ENCODE assay signal across 10 cellular contexts in genomic region chr22:38213319-38214247, GRCh38. TPM values are rescaled to one million over a fixed set of nuclear protein-coding genes. Genes with fewer than 3 reads are reported as not detected.
DNase-seq lines count a peak whose midpoint lies in the region; ATAC-seq and TF ChIP-seq lines count a peak whose summit lies in the region.
"Had no signal": no experiment of that assay in that cellular context is flagged by ENCODE, and none has a peak within 500 bp of the region (broad histone marks: within the 10 kb centered on the region; RNA-seq: fewer than 3 reads in every experiment).

No MANE protein-coding gene starts in this region.

- H3K4me2 ChIP-seq in H9 (ENCODE audit: insufficient read depth, insufficient read length, low read length): peak overlapping the region; percentile 30

- H3K27me3 Mint-ChIP-seq in H9 (ENCODE audit: low read depth): peaks cover 22% of the 10 kb centered on the region
- no peaks in the 10 kb centered on the region for H3K27me3 Mint-ChIP-seq in activated B cell treated with CpG ODN at 0.5 μM for 24 hours

- CTCF ChIA-PET in A673 (lab: Charles Lee): no interaction called here
- CTCF ChIA-PET in activated B cell treated with CpG ODN at 0.5 μM for 24 hours (lab: Charles Lee): interaction anchor here (0.9 to 1.2 kb wide), 3 partner anchors 98 to 358 kb away, joined by 3 to 6 read pairs (median 6); no protein-coding TSS in a partner anchor

- H3K4me3 ChIP-seq in A673 (ENCODE audit: low read depth, low read length, poor library complexity, severe bottlenecking) (peak overlapping the region; percentile 29), mucosa of descending colon (no peak overlapping the region), lower leg skin (ENCODE audit: low read depth, poor library complexity, severe bottlenecking) (no peak overlapping the region)

- no peak overlapping the region for H2BK12ac ChIP-seq in H9 (ENCODE audit: insufficient read length, low read depth, low read length)

- H4K91ac ChIP-seq in H9 (ENCODE audit: insufficient read length, low read depth, low read length): no peak overlapping the region

- no peak overlapping the region for H3K23ac ChIP-seq in H9 (ENCODE audit: insufficient read length, low read depth, low read length)

- H3K79me2 ChIP-seq in H9 (ENCODE audit: insufficient read depth, low read length): no peaks in the 10 kb centered on the region

- intact Hi-C loops in A673 (cut with micrococcal nuclease; ENCODE audit: unreplicated experiment): no loop called here
- intact Hi-C loops in activated B cell treated with CpG ODN at 0.5 μM for 24 hours (cut with micrococcal nuclease): loop anchor here (1.0 to 5.0 kb wide), 4 partner anchors 11 to 357 kb away; partner anchors contain the start of genes BAIAP2L2, DMC1 and PLA2G6
- intact Hi-C loops in mucosa of descending colon (cut with DNase I, micrococcal nuclease): no loop called here
- intact Hi-C loops in lower leg skin (cut with DNase I; ENCODE audit: low total_unique reads): loop anchor here (10.0 kb wide), 1 partner anchor 99 kb away; the partner anchor contains the start of gene BAIAP2L2

- peaks cover 4 to 8% (median 6%) of the 10 kb centered on the region in 3 experiments for H3K36me3 Mint-ChIP-seq in H9 (ENCODE audit: insufficient read depth in 1 of 3, low read depth in 3 of 3)
- H3K36me3 Mint-ChIP-seq in activated B cell treated with CpG ODN at 0.5 μM for 24 hours (ENCODE audit: low read depth): no peaks in the 10 kb centered on the region

- H3K9me3 Mint-ChIP-seq in H9 (peaks cover 0 to 2% of the 10 kb centered on the region in 2 experiments; a peak in 1 of 5 replicates), activated B cell treated with CpG ODN at 0.5 μM for 24 hours (no peaks in the 10 kb centered on the region)

- no peak for ATAC-seq in activated B cell treated with CpG ODN at 0.5 μM for 24 hours (ENCODE audit: low read depth)
- ATAC-seq in mucosa of descending colon: peak; percentile 1

- no peak overlapping the region for H4K5ac ChIP-seq in H9 (ENCODE audit: insufficient read length, low read depth, low read length)

- H3K9ac ChIP-seq in H9 (ENCODE audit: extremely low read depth, insufficient read length, low read length): no peak overlapping the region

- POLR2A ChIA-PET in A673 (lab: Charles Lee; ENCODE audit: low non-redundant PET) (no interaction called here), activated B cell treated with CpG ODN at 0.5 μM for 24 hours (lab: Charles Lee) (interaction anchor here (0.8 to 2.5 kb wide), 2 partner anchors 11 to 32 kb away, joined by 4 to 9 read pairs; partner anchors contain the start of genes MAFF and PLA2G6)

- H3K27me3 ChIP-seq in A673 (replicated peaks; ENCODE audit: insufficient read depth, low read depth, low read length, poor library complexity) (no peaks in the 10 kb centered on the region), H9 (ENCODE audit: insufficient read depth, low read length) (no peaks in the 10 kb centered on the region; the same call in 1 of the 2 replicates)

- H2AFZ ChIP-seq in H9 (ENCODE audit: low read length): no peak overlapping the region

- H2AK5ac ChIP-seq in H9 (ENCODE audit: insufficient read length, low read length): no peak overlapping the region

- no peak for TF ChIP-seq POLR2A in lower leg skin (IDR thresholded peaks at IDR 0.05)

- DNase-seq in A673 (ENCODE audit: low spot score) (no peak), H9 (no peak), activated B cell treated with CpG ODN at 0.5 μM for 24 hours (no peak), mucosa of descending colon (no peak), inferior parietal cortex (ENCODE audit: extremely low spot score) (no peak), lower leg skin (ENCODE audit: low spot score in 2 of 2) (no peak)
- no peak for DNase-seq in stimulated activated CD4-positive, alpha-beta T cell treated with anti-CD3 and anti-CD28 coated beads, Interleukin-1b, Interleukin-23, amount 100 ng/mL, for 48 hours
- no peak for DNase-seq in activated CD4-positive, alpha-beta T cell treated with anti-CD3 and anti-CD28 coated beads for 1 hour
- DNase-seq: stimulated activated CD4-positive, alpha-beta T cell treated with anti-CD3 and anti-CD28 coated beads, Interleukin-2, amount 100 ng/mL, for 24 hours had no signal

- no peak overlapping the region for H3K27ac Mint-ChIP-seq in H9
- H3K27ac Mint-ChIP-seq in activated B cell treated with CpG ODN at 0.5 μM for 24 hours: no peak overlapping the region

- no peaks in the 10 kb centered on the region for H3K9me3 ChIP-seq in A673 (ENCODE audit: low read depth, low read length, poor library complexity, severe bottlenecking)
- H3K9me3 ChIP-seq in H9 (ENCODE audit: control insufficient read depth, low read depth, low read length): no peaks in the 10 kb centered on the region
- H3K9me3 ChIP-seq in mucosa of descending colon: no peaks in the 10 kb centered on the region

- H3T11ph ChIP-seq in H9 (ENCODE audit: low read length): no peak overlapping the region

- H3K27ac ChIP-seq in A673 (ENCODE audit: low read depth, low read length, poor library complexity, severe bottlenecking): no peak overlapping the region
- no peak overlapping the region for H3K27ac ChIP-seq in H9 (ENCODE audit: insufficient read length, low read depth, low read length)
- H3K27ac ChIP-seq: HL-60 had no signal

- H3K4ac ChIP-seq in H9 (ENCODE audit: low read depth, low read length): no peak overlapping the region

- H3K79me1 ChIP-seq in H9 (ENCODE audit: insufficient read depth, low read depth, low read length, poor library complexity, severe bottlenecking): no peaks in the 10 kb centered on the region

- no peak overlapping the region for H2BK5ac ChIP-seq in H9 (ENCODE audit: insufficient read length, low read length)

- H3K14ac ChIP-seq in H9 (ENCODE audit: insufficient read depth, low read length): no peak overlapping the region

- no peak overlapping the region for H2BK20ac ChIP-seq in H9 (ENCODE audit: low read depth, low read length, poor library complexity, severe bottlenecking)

- H4K8ac ChIP-seq in H9 (replicated peaks; ENCODE audit: insufficient read length, low read depth, low read length): no peak overlapping the region

- TF ChIP-seq CTCF in A673 (conservative IDR thresholded peaks at IDR 0.05; ENCODE audit: low read depth, low read length) (no peak), H9 (conservative IDR thresholded peaks at IDR 0.05) (no peak), activated B cell treated with CpG ODN at 0.5 μM for 24 hours (IDR thresholded peaks at IDR 0.05) (no peak), mucosa of descending colon (IDR thresholded peaks at IDR 0.05) (no peak), lower leg skin (IDR thresholded peaks at IDR 0.05) (no peak)

- peaks cover 11% of the 10 kb centered on the region for H3K4me1 ChIP-seq in A673 (ENCODE audit: insufficient read depth, low read length, poor library complexity, severe bottlenecking)
- H3K4me1 ChIP-seq in H9 (ENCODE audit: insufficient read depth, low read length): peaks cover 4% of the 10 kb centered on the region; the same call in 1 of the 2 replicates
- peaks cover 13% of the 10 kb centered on the region for H3K4me1 ChIP-seq in mucosa of descending colon (ENCODE audit: low read depth)

- H3K18ac ChIP-seq in H9 (ENCODE audit: insufficient read length, low read depth, low read length): no peak overlapping the region

- no peak overlapping the region for H2BK120ac ChIP-seq in H9 (ENCODE audit: low read depth, low read length, poor library complexity, severe bottlenecking)

- H3K4me3 Mint-ChIP-seq in H9: peak overlapping the region; percentile 52 to 77; a peak in 4 of 5 replicates
- H3K4me3 Mint-ChIP-seq in activated B cell treated with CpG ODN at 0.5 μM for 24 hours: peak overlapping the region; percentile 71

- no CpG with 5 or more reads among the region's 10 CpGs for WGBS in H9 (ENCODE audit: extremely low coverage, insufficient read length, low lambda C conversion rate)
- 75 to 78% methylated on average over 8 to 10 of the region's 10 CpGs for WGBS in lower leg skin, 2 donors

- H2BK15ac ChIP-seq in H9 (ENCODE audit: low read depth, low read length): no peak overlapping the region

- BruUV-seq in A673 (replicated peaks; lab: Mats Ljungman, UMichigan): no TSS peak

- no peak overlapping the region for H3K56ac ChIP-seq in H9 (ENCODE audit: insufficient read length, low read depth, low read length)

- peaks cover 21 to 36% of the 10 kb centered on the region in 2 experiments for H3K4me1 Mint-ChIP-seq in H9
- H3K4me1 Mint-ChIP-seq in activated B cell treated with CpG ODN at 0.5 μM for 24 hours: peaks cover 23% of the 10 kb centered on the region

- peaks cover 3% of the 10 kb centered on the region for H3K23me2 ChIP-seq in H9 (ENCODE audit: insufficient read length, low read depth, low read length, poor library complexity, severe bottlenecking)

- H4K20me1 ChIP-seq in H9 (ENCODE audit: control insufficient read depth, insufficient read depth, insufficient read length): no peaks in the 10 kb centered on the region

- H3K36me3 ChIP-seq in A673 (ENCODE audit: insufficient read depth, low read length, poor library complexity, severe bottlenecking) (no peaks in the 10 kb centered on the region), mucosa of descending colon (ENCODE audit: low read depth) (no peaks in the 10 kb centered on the region)

RNA-seq across cellular contexts. Expression of gene MAFF, which starts 11.8 kb away (rescaled TPM):
- 5.0 and 6.3 TPM in 2 replicates for total RNA-seq in A673 (2021)
- 5.8 and 6.7 TPM in 2 replicates for total RNA-seq in H9 (2021)
- total RNA-seq in activated B cell treated with CpG ODN at 0.5 μM for 24 hours: 2.3 and 4.5 TPM in 2 replicates
- total RNA-seq in mucosa of descending colon: 10 to 100 TPM; 16.7 to 26.5 (median 25.6) TPM
- 100 to 1,000 TPM in 1 of 4 donors, 10 to 100 TPM in 3; 64.7 to 116 (median 82.0) TPM for total RNA-seq in lower leg skin

RNA-seq across cellular contexts. Expression of gene PLA2G6, which starts 32.0 kb away (rescaled TPM):
- total RNA-seq in A673 (2021) (31.8 and 40.8 TPM in 2 replicates), H9 (2021) (22.1 and 24.1 TPM in 2 replicates), activated B cell treated with CpG ODN at 0.5 μM for 24 hours (53.0 and 64.0 TPM in 2 replicates), mucosa of descending colon (10 to 100 TPM; 28.5 to 38.7 (median 35.9) TPM), lower leg skin (10 to 100 TPM; 46.0 to 88.4 (median 64.8) TPM)

RNA-seq across cellular contexts. Expression of gene TMEM184B, which starts 59.2 kb away (rescaled TPM):
- 45.6 and 50.9 TPM in 2 replicates for total RNA-seq in A673 (2021)
- total RNA-seq in H9 (2021): 51.7 and 58.5 TPM in 2 replicates
- total RNA-seq in activated B cell treated with CpG ODN at 0.5 μM for 24 hours: 17.4 and 24.0 TPM in 2 replicates
- 10 to 100 TPM; 35.9 to 63.1 (median 38.2) TPM for total RNA-seq in mucosa of descending colon
- 10 to 100 TPM; 27.9 to 67.4 (median 40.7) TPM for total RNA-seq in lower leg skin

Comparison
In these comparisons a context has a peak if more than half of its experiments do, and no peak if none do; other contexts are left out.
1. intact Hi-C loops: an anchor here in activated B cell treated with CpG ODN at 0.5 μM for 24 hours (1.0 to 5.0 kb wide) and lower leg skin (10.0 kb wide); none called in A673 and mucosa of descending colon.